25 cellular contexts compared by ENCODE assay signal in the genomic region with DNA sequence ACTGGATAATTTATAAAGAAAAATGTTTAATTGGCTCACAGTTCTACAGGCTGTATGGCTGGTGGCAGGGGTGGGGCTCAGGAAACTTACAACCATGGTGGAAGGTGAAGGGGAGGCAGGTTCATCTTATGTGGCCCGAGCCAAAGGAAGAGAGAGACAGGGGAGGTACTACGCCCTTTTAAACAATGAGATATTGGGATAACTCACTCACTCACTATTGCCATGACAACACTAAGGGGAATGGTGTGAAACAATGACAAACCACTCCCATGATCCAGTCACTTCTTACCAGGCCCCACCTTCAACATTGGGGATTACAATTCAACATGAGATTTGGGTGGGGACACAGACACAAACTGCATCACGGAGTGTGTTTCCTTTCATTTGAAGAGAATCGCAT.
"Had no signal": no experiment of that assay in that cellular context is flagged by ENCODE, and none has a peak within 500 bp of the region (broad histone marks: within the 10 kb centered on the region; RNA-seq: fewer than 3 reads in every experiment).

No MANE protein-coding gene starts in this region.

- H3K4me3 Mint-ChIP-seq: effector memory CD8-positive, alpha-beta T cell; naive thymus-derived CD4-positive, alpha-beta T cell; nephron; stimulated activated effector memory CD8-positive, alpha-beta T cell treated with anti-CD3 and anti-CD28 coated beads, Interleukin-12 subunit alpha, Interleukin-12 subunit beta, amount 100 ng/mL, for 72 hours had no signal

- H3K36me3 ChIP-seq: gastroesophageal sphincter, heart left ventricle, left lung, ovary, sigmoid colon, thoracic aorta, tibial nerve, upper lobe of right lung, uterus had no signal

- H3K4me2 ChIP-seq: hepatocyte had no signal

- ATAC-seq: effector memory CD8-positive, alpha-beta T cell; foreskin keratinocyte; gastroesophageal sphincter; left lung; naive thymus-derived CD4-positive, alpha-beta T cell; psoas muscle; stimulated activated effector memory CD8-positive, alpha-beta T cell treated with anti-CD3 and anti-CD28 coated beads, Interleukin-12 subunit alpha, Interleukin-12 subunit beta, amount 100 ng/mL, for 72 hours; stimulated activated naive CD8-positive, alpha-beta T cell treated with anti-CD3 and anti-CD28 coated beads, Interleukin-15, Interleukin-2, amounts not matched to agents 100 U/mL and 50 U/mL, for 24 hours had no signal

- H3K4me1 Mint-ChIP-seq: nephron had no signal

- H3K9me3 ChIP-seq: left lung, ovary, psoas muscle, sigmoid colon, thoracic aorta, upper lobe of right lung, uterus had no signal

- DNase-seq: effector memory CD8-positive, alpha-beta T cell; foreskin keratinocyte; heart left ventricle; kidney; left lung; mesenchymal stem cell; midbrain; naive thymus-derived CD4-positive, alpha-beta T cell; nucleus accumbens; ovary; psoas muscle; right cardiac atrium; sigmoid colon; stimulated activated CD4-positive, alpha-beta T cell treated with anti-CD3 and anti-CD28 coated beads, Interleukin-4, amount 100 ng/mL, for 24 hours; stimulated activated naive CD8-positive, alpha-beta T cell treated with anti-CD3 and anti-CD28 coated beads, Interleukin-15, Interleukin-2, amounts not matched to agents 100 U/mL and 50 U/mL, for 24 hours; substantia nigra; upper lobe of right lung; uterus had no signal

- H2AFZ ChIP-seq: hepatocyte had no signal

- H3K4me3 ChIP-seq: coronary artery, gastroesophageal sphincter, heart left ventricle, hepatocyte, left lung, ovary, psoas muscle, sigmoid colon, thoracic aorta, tibial nerve, upper lobe of right lung, uterus had no signal

- H3K4me1 ChIP-seq: foreskin keratinocyte, gastroesophageal sphincter, left lung, psoas muscle, sigmoid colon, tibial nerve, upper lobe of right lung, uterus had no signal

- H3K36me3 Mint-ChIP-seq: stimulated activated effector memory CD8-positive, alpha-beta T cell treated with anti-CD3 and anti-CD28 coated beads, Interleukin-12 subunit alpha, Interleukin-12 subunit beta, amount 100 ng/mL, for 72 hours had no signal

- H3K27ac ChIP-seq: coronary artery, foreskin keratinocyte, gastroesophageal sphincter, heart left ventricle, hepatocyte, left lung, ovary, psoas muscle, sigmoid colon, thoracic aorta, tibial nerve, upper lobe of right lung, uterus had no signal

- H3K27me3 ChIP-seq: foreskin keratinocyte, gastroesophageal sphincter, heart left ventricle, hepatocyte, left lung, ovary, sigmoid colon, tibial nerve, upper lobe of right lung, uterus had no signal

- H3K27ac Mint-ChIP-seq: effector memory CD8-positive, alpha-beta T cell; naive thymus-derived CD4-positive, alpha-beta T cell; nephron; stimulated activated effector memory CD8-positive, alpha-beta T cell treated with anti-CD3 and anti-CD28 coated beads, Interleukin-12 subunit alpha, Interleukin-12 subunit beta, amount 100 ng/mL, for 72 hours had no signal

- H3K79me2 ChIP-seq: hepatocyte had no signal
